ENCODE assay signal across 26 cellular contexts in genomic region chr14:42277840-42278239, GRCh38.
DNase-seq lines count a peak whose midpoint lies in the region; ATAC-seq and TF ChIP-seq lines count a peak whose summit lies in the region.
"Had no signal": no experiment of that assay in that cellular context is flagged by ENCODE, and none has a peak within 500 bp of the region (broad histone marks: within the 10 kb centered on the region; RNA-seq: fewer than 3 reads in every experiment).

No MANE protein-coding gene starts in this region.

- no peak for TF ChIP-seq POLR2A in prostate gland (IDR thresholded peaks at IDR 0.05)

- H3K4me1 ChIP-seq in prostate gland (replicated peaks): no peaks in the 10 kb centered on the region
- H3K4me1 ChIP-seq: adrenal gland, gastroesophageal sphincter had no signal

- H3K36me3 ChIP-seq in prostate gland: no peaks in the 10 kb centered on the region
- H3K36me3 ChIP-seq: adrenal gland, gastroesophageal sphincter, vagina had no signal

- no peaks in the 10 kb centered on the region for H3K9me3 ChIP-seq in prostate gland
- H3K9me3 ChIP-seq: adrenal gland, gastroesophageal sphincter, vagina had no signal

- 66% methylated on average over 2 of the region's 2 CpGs for WGBS in prostate gland

- DNase-seq in GM10266 (ENCODE audit: extremely low spot score): peak; percentile 8
- DNase-seq in RKO (ENCODE audit: low spot score): peak; percentile 5
- DNase-seq in superior temporal gyrus (ENCODE audit: extremely low spot score): no peak
- no peak for DNase-seq in T-helper 1 cell
- no peak for DNase-seq in prostate gland (ENCODE audit: low spot score)
- DNase-seq: activated CD4-positive, alpha-beta T cell treated with anti-CD3 and anti-CD28 coated beads for 36 hours; activated CD8-positive, alpha-beta memory T cell treated with anti-CD3 and anti-CD28 coated beads, Interleukin-2, amount 10 ng/mL, durations not matched to agents 7 days and 5 days; activated effector memory CD4-positive, alpha-beta T cell treated with Interleukin-2 at 50 U/mL for 16 hours; adrenal gland; H7; mesendoderm; NCI-H1048; NCI-H2081; NCI-H524 treated with DMSO at 0.1 percent for 48 hours; nephron progenitor cell; PC-9; small intestine; stimulated activated CD4-positive, alpha-beta T cell treated with anti-CD3 and anti-CD28 coated beads, Interleukin-4, amount 100 ng/mL, for 24 hours; substantia nigra had no signal

- no peak for TF ChIP-seq CTCF in GM10266 (IDR thresholded peaks at IDR 0.05; ENCODE audit: control insufficient read depth, insufficient read depth, low read depth, missing control alignments)
- no peak for TF ChIP-seq CTCF in prostate gland (IDR thresholded peaks at IDR 0.05)

- no peak overlapping the region for H3K27ac ChIP-seq in prostate gland
- H3K27ac ChIP-seq: adrenal gland, gastroesophageal sphincter, PC-9, SK-N-MC, vagina had no signal

- intact Hi-C loops in prostate gland (cut with DNase I): no loop called here

- peak; percentile 57 for ATAC-seq in GM19395 (IDR thresholded peaks at IDR 0.05; ENCODE audit: unreplicated experiment)
- peak; percentile 72 for ATAC-seq in HG03520 (IDR thresholded peaks at IDR 0.05; ENCODE audit: unreplicated experiment)
- ATAC-seq: activated CD4-positive, alpha-beta T cell treated with anti-CD3 and anti-CD28 coated beads for 36 hours; activated CD8-positive, alpha-beta memory T cell treated with anti-CD3 and anti-CD28 coated beads, Interleukin-2, amount 10 ng/mL, durations not matched to agents 7 days and 5 days; esophagus mucosa; gastroesophageal sphincter; HepG2 had no signal

- H3K4me3 ChIP-seq in prostate gland: no peak overlapping the region
- H3K4me3 ChIP-seq: adrenal gland, gastroesophageal sphincter, PC-9, SK-N-MC, vagina had no signal

- no peaks in the 10 kb centered on the region for H3K27me3 ChIP-seq in prostate gland (replicated peaks; ENCODE audit: insufficient read depth)
- H3K27me3 ChIP-seq: adrenal gland, gastroesophageal sphincter, vagina had no signal

Comparison
In these comparisons a context has a peak if more than half of its experiments do, and no peak if none do; other contexts are left out.
1. DNase-seq: peak in GM10266 (single experiment) and RKO (single experiment); none in superior temporal gyrus (single experiment), T-helper 1 cell (0 of 5) and prostate gland (single experiment).